8 cellular contexts compared by ENCODE assay signal in the genomic region with DNA sequence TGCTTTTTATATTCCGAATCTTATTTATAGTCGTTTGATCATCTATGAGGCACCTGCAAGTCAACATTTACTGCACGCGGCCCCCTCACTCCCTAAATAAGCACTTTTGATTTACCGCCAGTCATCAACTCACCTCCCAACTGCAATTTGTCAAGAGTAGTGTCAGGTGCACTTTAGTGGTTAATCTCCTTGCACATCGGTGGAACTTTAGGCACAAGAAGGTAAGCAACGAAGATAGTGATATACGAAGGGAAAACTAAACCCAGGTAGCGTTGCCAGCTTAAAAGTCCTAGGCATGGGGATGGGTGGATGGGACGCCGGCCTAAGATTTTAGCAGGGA. TPM values are rescaled to one million over a fixed set of nuclear protein-coding genes. Genes with fewer than 3 reads are reported as not detected.
DNase-seq lines count a peak whose midpoint lies in the region; ATAC-seq, FAIRE-seq and TF ChIP-seq lines count a peak whose summit lies in the region.

No MANE protein-coding gene starts in this region.

- no peaks in the 10 kb centered on the region for H3K9me3 Mint-ChIP-seq in GM23338
- peaks cover 4% of the 10 kb centered on the region for H3K9me3 Mint-ChIP-seq in activated naive CD8-positive, alpha-beta T cell (ENCODE audit: low read depth)

- peak overlapping the region; percentile 84 for H3K4me3 Mint-ChIP-seq in GM23338
- H3K4me3 Mint-ChIP-seq in activated naive CD8-positive, alpha-beta T cell, result peak overlapping the region; percentile 65

- DNase-seq in GM23338 (ENCODE audit: low spot score), result peak; percentile 54
- DNase-seq in iPS DF 6.9 (ENCODE audit: low read depth, low spot score), result no peak
- DNase-seq in psoas muscle, result no peak
- no peak for DNase-seq in urothelium cell line (ENCODE audit: low spot score)
- DNase-seq in glomerular visceral epithelial cell (ENCODE audit: extremely low spot score), result no peak

- ATAC-seq in GM23338, result no peak
- ATAC-seq in psoas muscle, result peak in 2 of 4 donors; percentile 7 to 17
- no peak for ATAC-seq in GM21423 (IDR thresholded peaks at IDR 0.05; ENCODE audit: unreplicated experiment)
- no peak for ATAC-seq in GM19395 (IDR thresholded peaks at IDR 0.05; ENCODE audit: unreplicated experiment)

- no peaks in the 10 kb centered on the region for H3K36me3 Mint-ChIP-seq in GM23338 (ENCODE audit: low read depth)
- H3K36me3 Mint-ChIP-seq in activated naive CD8-positive, alpha-beta T cell, result no peaks in the 10 kb centered on the region

- peak overlapping the region; percentile 97; the same call in 1 of the 2 replicates for H2AFZ ChIP-seq in GM23338

- FAIRE-seq in urothelium cell line (lab: Jason Lieb, UNC), result no peak

- peak overlapping the region; percentile 91 for H3K4me2 ChIP-seq in GM23338

- H3K4me1 ChIP-seq in GM23338 (ENCODE audit: insufficient read depth) (no peaks in the 10 kb centered on the region), iPS DF 6.9 (ENCODE audit: control insufficient read depth, insufficient read depth, low read length) (no peaks in the 10 kb centered on the region), psoas muscle (peaks cover 7% of the 10 kb centered on the region)

- intact Hi-C loops in psoas muscle (cut with DNase I), result no loop called here

- WGBS in iPS DF 6.9 (ENCODE audit: insufficient coverage, insufficient read length), result no CpG with 5 or more reads among the region's 11 CpGs
- WGBS in psoas muscle, 3 donors, result 19 to 43% (median 21%) methylated on average over 11 of the region's 11 CpGs

- no peak for TF ChIP-seq CTCF in GM23338 (conservative IDR thresholded peaks at IDR 0.05; ENCODE audit: low read depth in 2 of 2)
- TF ChIP-seq CTCF in psoas muscle (IDR thresholded peaks at IDR 0.05), result no peak

- no peaks in the 10 kb centered on the region for H4K20me1 ChIP-seq in GM23338 (replicated peaks; ENCODE audit: insufficient read depth)

- H3K79me2 ChIP-seq in GM23338 (replicated peaks; ENCODE audit: insufficient read depth), result no peaks in the 10 kb centered on the region

- H3K27ac Mint-ChIP-seq in GM23338, result no peak overlapping the region
- no peak overlapping the region for H3K27ac Mint-ChIP-seq in activated naive CD8-positive, alpha-beta T cell

- no peak overlapping the region for H3K27ac ChIP-seq in GM23338 (ENCODE audit: low read depth)
- no peak overlapping the region for H3K27ac ChIP-seq in iPS DF 6.9 (ENCODE audit: low read length)
- peak overlapping the region; percentile 78 for H3K27ac ChIP-seq in psoas muscle

- no peaks in the 10 kb centered on the region for H3K36me3 ChIP-seq in GM23338 (ENCODE audit: insufficient read depth)
- H3K36me3 ChIP-seq in iPS DF 6.9 (ENCODE audit: control insufficient read depth, insufficient read depth, low read length), result no peaks in the 10 kb centered on the region
- H3K36me3 ChIP-seq in psoas muscle (ENCODE audit: insufficient read depth in 1 of 2, low read depth in 1 of 2), result no peaks in the 10 kb centered on the region

- H3K4me3 ChIP-seq in GM23338 (peak overlapping the region; percentile 77), iPS DF 6.9 (ENCODE audit: low read length) (peak overlapping the region; percentile 90; the same call in 1 of the 2 replicates), psoas muscle (peak overlapping the region; percentile 92)

- no peaks in the 10 kb centered on the region for H3K9me2 ChIP-seq in GM23338 (ENCODE audit: insufficient read depth)

- H3K4me1 Mint-ChIP-seq in GM23338, result peaks cover 4% of the 10 kb centered on the region; the same call in 2 of the 3 replicates
- peaks cover 8% of the 10 kb centered on the region for H3K4me1 Mint-ChIP-seq in activated naive CD8-positive, alpha-beta T cell (ENCODE audit: low read depth)

- peaks cover 12% of the 10 kb centered on the region for H3K27me3 Mint-ChIP-seq in GM23338 (ENCODE audit: insufficient read depth, low read depth, poor library complexity)
- H3K27me3 Mint-ChIP-seq in activated naive CD8-positive, alpha-beta T cell, result peaks cover 30% of the 10 kb centered on the region

- H3K27me3 ChIP-seq in GM23338 (ENCODE audit: insufficient read depth) (peaks cover 37% of the 10 kb centered on the region), iPS DF 6.9 (ENCODE audit: control insufficient read depth, insufficient read depth, low read length) (peaks cover 2% of the 10 kb centered on the region; the same call in 1 of the 2 replicates), psoas muscle (ENCODE audit: insufficient read depth in 3 of 3, low read length in 2 of 3) (no peaks in the 10 kb centered on the region)

- H3K9me3 ChIP-seq in iPS DF 6.9 (ENCODE audit: control insufficient read depth, insufficient read depth, low read length) (no peaks in the 10 kb centered on the region), psoas muscle (no peaks in the 10 kb centered on the region)

- no peaks in the 10 kb centered on the region for H3F3A ChIP-seq in GM23338 (replicated peaks; ENCODE audit: low read depth)

TF ChIP-seq in GM23338, 12 proteins besides CTCF, POLR2A, EP300 and RAD21 (continues in another document):
- TF ChIP-seq EZH2 (IDR thresholded peaks at IDR 0.05; ENCODE audit: low read depth, unreplicated experiment), result no peak
- no peak for TF ChIP-seq ZNF331 (CRISPR knock-in tag; IDR thresholded peaks at IDR 0.05; ENCODE audit: low read depth)
- TF ChIP-seq, protein P1, sequence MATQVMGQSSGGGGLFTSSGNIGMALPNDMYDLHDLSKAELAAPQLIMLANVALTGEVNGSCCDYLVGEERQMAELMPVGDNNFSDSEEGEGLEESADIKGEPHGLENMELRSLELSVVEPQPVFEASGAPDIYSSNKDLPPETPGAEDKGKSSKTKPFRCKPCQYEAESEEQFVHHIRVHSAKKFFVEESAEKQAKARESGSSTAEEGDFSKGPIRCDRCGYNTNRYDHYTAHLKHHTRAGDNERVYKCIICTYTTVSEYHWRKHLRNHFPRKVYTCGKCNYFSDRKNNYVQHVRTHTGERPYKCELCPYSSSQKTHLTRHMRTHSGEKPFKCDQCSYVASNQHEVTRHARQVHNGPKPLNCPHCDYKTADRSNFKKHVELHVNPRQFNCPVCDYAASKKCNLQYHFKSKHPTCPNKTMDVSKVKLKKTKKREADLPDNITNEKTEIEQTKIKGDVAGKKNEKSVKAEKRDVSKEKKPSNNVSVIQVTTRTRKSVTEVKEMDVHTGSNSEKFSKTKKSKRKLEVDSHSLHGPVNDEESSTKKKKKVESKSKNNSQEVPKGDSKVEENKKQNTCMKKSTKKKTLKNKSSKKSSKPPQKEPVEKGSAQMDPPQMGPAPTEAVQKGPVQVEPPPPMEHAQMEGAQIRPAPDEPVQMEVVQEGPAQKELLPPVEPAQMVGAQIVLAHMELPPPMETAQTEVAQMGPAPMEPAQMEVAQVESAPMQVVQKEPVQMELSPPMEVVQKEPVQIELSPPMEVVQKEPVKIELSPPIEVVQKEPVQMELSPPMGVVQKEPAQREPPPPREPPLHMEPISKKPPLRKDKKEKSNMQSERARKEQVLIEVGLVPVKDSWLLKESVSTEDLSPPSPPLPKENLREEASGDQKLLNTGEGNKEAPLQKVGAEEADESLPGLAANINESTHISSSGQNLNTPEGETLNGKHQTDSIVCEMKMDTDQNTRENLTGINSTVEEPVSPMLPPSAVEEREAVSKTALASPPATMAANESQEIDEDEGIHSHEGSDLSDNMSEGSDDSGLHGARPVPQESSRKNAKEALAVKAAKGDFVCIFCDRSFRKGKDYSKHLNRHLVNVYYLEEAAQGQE (IDR thresholded peaks at IDR 0.05; ENCODE audit: unreplicated experiment), result no peak
- no peak for TF ChIP-seq NANOG (IDR thresholded peaks at IDR 0.05; ENCODE audit: borderline replicate concordance)
- TF ChIP-seq STAT1 (IDR thresholded peaks at IDR 0.05; ENCODE audit: unreplicated experiment), result no peak

RNA-seq across cellular contexts. Expression of a gene that starts 0.5 kb away (rescaled TPM):
- total RNA-seq in GM23338 (2014; rRNA removed; shearing (Covaris generic)), result 4.2 TPM in 2 replicates
- polyA plus RNA-seq in GM23338 (2016; fragmentation: Nextera tagmentation; extraction: Ambion mirVana) (1.4 and 2.0 TPM in 2 replicates), psoas muscle (1 to 10 TPM in 1 of 3 donors, under 1 TPM in 2; 0.21 to 1.3 (median 0.62) TPM)
- 1 to 10 TPM; 4.6 to 8.9 (median 7.6) TPM for total RNA-seq in psoas muscle
